Comparison of ENCODE assay signal across 8 cellular contexts in genomic region chr22:37607010-37607911, GRCh38. TPM values are rescaled to one million over a fixed set of nuclear protein-coding genes. Genes with fewer than 3 reads are reported as not detected.
DNase-seq lines count a peak whose midpoint lies in the region; FAIRE-seq and TF ChIP-seq lines count a peak whose summit lies in the region.

No MANE protein-coding gene starts in this region.

- TF ChIP-seq CTCF in A673 (conservative IDR thresholded peaks at IDR 0.05; ENCODE audit: low read depth, low read length): peak; percentile 99
- peak; percentile 90 for TF ChIP-seq CTCF in astrocyte (IDR thresholded peaks at IDR 0.05; ENCODE audit: insufficient read depth, low read depth, low read length)
- peak; percentile 67 to 91 (median 83) for TF ChIP-seq CTCF in vagina (IDR thresholded peaks at IDR 0.05)

- H3K36me3 ChIP-seq in A673 (ENCODE audit: insufficient read depth, low read length, poor library complexity, severe bottlenecking) (no peaks in the 10 kb centered on the region), astrocyte (ENCODE audit: insufficient read depth, low read length) (no peaks in the 10 kb centered on the region), vagina (no peaks in the 10 kb centered on the region)

- FAIRE-seq in astrocyte (lab: Jason Lieb, UNC): no peak

- H3K9me3 Mint-ChIP-seq in astrocyte (ENCODE audit: unreplicated experiment): no peaks in the 10 kb centered on the region

- intact Hi-C loops in A673 (cut with micrococcal nuclease; ENCODE audit: unreplicated experiment) (loop anchor here (5.0 kb wide), 1 partner anchor 65 kb away; no protein-coding TSS in a partner anchor), vagina (cut with DNase I) (loop anchor here (5.0 kb wide), 1 partner anchor 60 kb away; no protein-coding TSS in a partner anchor)

- H3K79me2 ChIP-seq in astrocyte (ENCODE audit: insufficient read depth, low read length): peaks cover 30% of the 10 kb centered on the region

- H3K9me3 ChIP-seq in A673 (ENCODE audit: low read depth, low read length, poor library complexity, severe bottlenecking): no peaks in the 10 kb centered on the region
- H3K9me3 ChIP-seq in astrocyte (ENCODE audit: insufficient read depth, low read depth, low read length): no peaks in the 10 kb centered on the region
- H3K9me3 ChIP-seq in vagina: no peaks in the 10 kb centered on the region

- peak; percentile 70 for DNase-seq in A673 (ENCODE audit: low spot score)
- DNase-seq in GM19240 (ENCODE audit: insufficient read length, low spot score): peak; percentile 85
- DNase-seq in NCI-H1694 (lab: John Stamatoyannopoulos, UW): peak; percentile 60
- DNase-seq in T-helper 9 cell: peak; percentile 96
- no peak for DNase-seq in astrocyte (ENCODE audit: low read depth)
- DNase-seq in hippocampal formation (lab: John Stamatoyannopoulos, UW): peak; percentile 54 to 59
- DNase-seq in renal cortical epithelial cell (ENCODE audit: low read depth): peak; percentile 51
- no peak for DNase-seq in vagina (ENCODE audit: extremely low spot score in 2 of 2)

- peak overlapping the region; percentile 97 for H3K4me3 ChIP-seq in A673 (ENCODE audit: low read depth, low read length, poor library complexity, severe bottlenecking)
- H3K4me3 ChIP-seq in astrocyte (ENCODE audit: insufficient read depth, low read depth, low read length): no peak overlapping the region
- peak overlapping the region; percentile 67 to 83 for H3K4me3 ChIP-seq in vagina

- POLR2A ChIA-PET in A673 (lab: Charles Lee; ENCODE audit: low non-redundant PET): interaction anchor here (0.5 to 0.8 kb wide), 3 partner anchors 8 to 556 kb away, joined by 3 to 17 read pairs (median 15); no protein-coding TSS in a partner anchor

- H3K36me3 Mint-ChIP-seq in astrocyte (ENCODE audit: low read depth, unreplicated experiment): no peaks in the 10 kb centered on the region

- H3K27ac ChIP-seq in A673 (ENCODE audit: low read depth, low read length, poor library complexity, severe bottlenecking) (peak overlapping the region; percentile 2), astrocyte (ENCODE audit: low read depth, low read length) (no peak overlapping the region), vagina (peak overlapping the region; percentile 89)

- no peak for TF ChIP-seq POLR2A in vagina (IDR thresholded peaks at IDR 0.05)

- H2AFZ ChIP-seq in astrocyte (ENCODE audit: low read depth, low read length): peak overlapping the region; percentile 6

- CTCF ChIA-PET in A673 (lab: Charles Lee): interaction anchor here (0.5 to 2.7 kb wide), 14 partner anchors 9 to 1014 kb away, joined by 3 to 10 read pairs (median 4); partner anchors contain the start of gene PDXP

- H3K9ac ChIP-seq in astrocyte (ENCODE audit: low read length): no peak overlapping the region

- no TSS peak for BruUV-seq in A673 (replicated peaks; lab: Mats Ljungman, UMichigan)

- peak overlapping the region; percentile 100 for H3K4me2 ChIP-seq in astrocyte (ENCODE audit: low read length)

- peaks cover 7% of the 10 kb centered on the region for H3K4me1 Mint-ChIP-seq in astrocyte (ENCODE audit: low read depth, unreplicated experiment)

- H3K27me3 Mint-ChIP-seq in astrocyte (ENCODE audit: low read depth, unreplicated experiment): no peaks in the 10 kb centered on the region

- H4K20me1 ChIP-seq in astrocyte (ENCODE audit: insufficient read depth, low read length): peaks cover 9% of the 10 kb centered on the region

- H3K4me3 Mint-ChIP-seq in astrocyte (ENCODE audit: unreplicated experiment): peak overlapping the region; percentile 88

- H3K4me1 ChIP-seq in A673 (ENCODE audit: insufficient read depth, low read length, poor library complexity, severe bottlenecking) (peaks cover 20% of the 10 kb centered on the region), astrocyte (ENCODE audit: insufficient read depth, low read length) (peaks cover 16% of the 10 kb centered on the region), vagina (peaks cover 49% of the 10 kb centered on the region)

- H3K27ac Mint-ChIP-seq in astrocyte (ENCODE audit: unreplicated experiment): no peak overlapping the region

- no peaks in the 10 kb centered on the region for H3K27me3 ChIP-seq in A673 (replicated peaks; ENCODE audit: insufficient read depth, low read depth, low read length, poor library complexity)
- H3K27me3 ChIP-seq in astrocyte (ENCODE audit: insufficient read depth, low read length): peaks cover 3% of the 10 kb centered on the region
- H3K27me3 ChIP-seq in vagina: no peaks in the 10 kb centered on the region

RNA-seq across cellular contexts. Expression of gene GGA1, which starts 1.4 kb away (rescaled TPM):
- total RNA-seq in A673 (2021): 74.6 and 79.4 TPM in 2 replicates
- total RNA-seq in astrocyte: 39.9 and 43.1 TPM in 2 replicates
- total RNA-seq in renal cortical epithelial cell: 45.5 and 57.9 TPM in 2 replicates
- total RNA-seq in vagina: 45.7 TPM

RNA-seq across cellular contexts. Expression of gene LGALS2, which starts 27.4 kb away (rescaled TPM):
- total RNA-seq in A673 (2021) (not detected in 2 replicates), astrocyte (not detected in 2 replicates), renal cortical epithelial cell (not detected in 2 replicates), vagina (not detected)

RNA-seq across cellular contexts. Expression of gene SH3BP1, which starts 32.2 kb away (rescaled TPM):
- total RNA-seq in A673 (2021) (12.9 and 22.7 TPM in 2 replicates), astrocyte (26.5 and 31.6 TPM in 2 replicates), renal cortical epithelial cell (5.0 and 8.1 TPM in 2 replicates), vagina (34.1 TPM)

RNA-seq across cellular contexts. Expression of gene CDC42EP1, which starts 47.0 kb away (rescaled TPM):
- total RNA-seq in A673 (2021) (1.1 and 1.6 TPM in 2 replicates), astrocyte (106 and 109 TPM in 2 replicates), renal cortical epithelial cell (20.8 and 42.7 TPM in 2 replicates), vagina (46.2 TPM)

RNA-seq across cellular contexts. Expression of gene PDXP, which starts 51.3 kb away (rescaled TPM):
- total RNA-seq in A673 (2021) (57.3 and 63.5 TPM in 2 replicates), astrocyte (18.9 and 22.4 TPM in 2 replicates), renal cortical epithelial cell (6.1 and 10.6 TPM in 2 replicates), vagina (6.4 TPM)

Comparison
In these comparisons a context has a peak if more than half of its experiments do, and no peak if none do; other contexts are left out.
1. DNase-seq: peak in A673 (single experiment), GM19240 (single experiment), NCI-H1694 (single experiment), T-helper 9 cell (single experiment), hippocampal formation (2 of 2) and renal cortical epithelial cell (single experiment); none in astrocyte (single experiment) and vagina (0 of 2).
2. Peak in every context shown above with its lines, with median percentiles within 50 percentile points of each other: CTCF ChIP-seq.